Comparison of ENCODE assay signal across 8 cellular contexts in the genomic region with DNA sequence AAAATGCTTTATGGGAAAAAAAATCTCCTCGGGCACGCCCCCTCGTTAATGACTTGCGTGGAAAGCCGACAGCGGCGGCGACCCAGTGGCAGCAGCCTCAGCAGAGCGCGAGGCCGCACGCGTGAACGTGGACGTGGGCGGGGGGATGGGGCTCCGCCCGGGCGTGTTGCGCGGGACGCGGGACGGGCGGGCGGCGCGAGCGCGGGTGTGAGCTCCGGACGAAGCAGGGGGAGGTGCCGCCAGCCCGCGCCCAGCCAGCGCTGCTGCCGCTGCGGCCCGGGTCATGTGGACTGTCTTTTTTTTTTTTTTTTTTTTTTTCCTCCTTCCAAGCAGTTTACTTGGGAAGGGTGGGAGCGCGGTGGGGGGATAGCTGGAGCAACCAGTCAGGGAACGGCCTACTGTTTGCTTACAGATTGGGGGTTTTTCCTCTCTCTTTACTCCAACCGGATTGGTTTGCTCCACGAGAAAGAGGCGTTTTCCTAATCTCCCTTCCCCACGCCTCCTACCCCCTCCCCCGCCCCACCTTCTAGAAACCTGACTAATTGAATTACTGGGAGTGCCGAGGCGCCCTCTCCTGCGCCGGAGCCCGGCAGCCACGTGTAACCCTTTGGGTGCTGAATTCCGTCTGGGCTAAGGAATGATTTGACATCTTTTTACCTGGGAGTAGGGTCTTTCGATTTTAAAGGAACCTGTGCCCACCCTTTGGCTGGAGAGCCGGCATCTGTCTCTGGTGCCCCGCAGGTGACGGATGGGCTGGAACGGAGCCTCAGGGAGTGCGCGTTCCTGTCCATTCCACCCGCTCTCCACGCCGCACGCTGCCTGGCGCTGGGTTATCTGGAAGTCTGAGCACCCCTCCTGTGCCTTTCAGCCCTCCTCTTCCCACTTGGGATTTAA. TPM values are rescaled to one million over a fixed set of nuclear protein-coding genes. Genes with fewer than 3 reads are reported as not detected.
DNase-seq lines count a peak whose midpoint lies in the region; ATAC-seq, FAIRE-seq and TF ChIP-seq lines count a peak whose summit lies in the region.
"Had no signal": no experiment of that assay in that cellular context is flagged by ENCODE, and none has a peak within 500 bp of the region (broad histone marks: within the 10 kb centered on the region; RNA-seq: fewer than 3 reads in every experiment).

No MANE protein-coding gene starts in this region.

- H3K36me3 ChIP-seq in breast epithelium (no peaks in the 10 kb centered on the region), rectal smooth muscle tissue (ENCODE audit: control insufficient read depth, insufficient read depth, low read length) (no peaks in the 10 kb centered on the region)

- peak; percentile 98 for DNase-seq in RKO (ENCODE audit: low spot score)
- DNase-seq in breast epithelium (ENCODE audit: low spot score in 2 of 2): peak; percentile 68 to 85

- H3K4me1 ChIP-seq in breast epithelium: no peaks in the 10 kb centered on the region
- no peaks in the 10 kb centered on the region for H3K4me1 ChIP-seq in rectal smooth muscle tissue (ENCODE audit: control insufficient read depth, insufficient read depth, low read length)

- H3K27ac ChIP-seq in breast epithelium: peak overlapping the region; percentile 78 to 90
- peak overlapping the region; percentile 7 for H3K27ac ChIP-seq in rectal smooth muscle tissue (ENCODE audit: low read depth, low read length)

- no peak overlapping the region for H3K9ac ChIP-seq in rectal smooth muscle tissue (ENCODE audit: low read length)

- FAIRE-seq in G401.6 (lab: Jason Lieb, UNC): peak; percentile 98
- FAIRE-seq: endometrium had no signal

- TF ChIP-seq POLR2A in breast epithelium (IDR thresholded peaks at IDR 0.05): no peak

- peak overlapping the region; percentile 61 to 75 (median 67) for H3K4me3 ChIP-seq in breast epithelium
- H3K4me3 ChIP-seq in iPS-11a (ENCODE audit: low read depth, low read length): peak overlapping the region; percentile 73
- H3K4me3 ChIP-seq in rectal smooth muscle tissue (ENCODE audit: low read length): peak overlapping the region; percentile 85

- H3K9me3 ChIP-seq in breast epithelium: no peaks in the 10 kb centered on the region

- no peak for ATAC-seq in HG03565 (IDR thresholded peaks at IDR 0.05; ENCODE audit: unreplicated experiment)

- peaks cover 0 to 3% of the 10 kb centered on the region in 2 donors for H3K27me3 ChIP-seq in breast epithelium
- no peaks in the 10 kb centered on the region for H3K27me3 ChIP-seq in rectal smooth muscle tissue (ENCODE audit: control insufficient read depth, insufficient read depth, low read length)

- intact Hi-C loops in breast epithelium (cut with DNase I; ENCODE audit: low total_unique reads): no loop called here

- TF ChIP-seq CTCF in LNCAP (IDR thresholded peaks at IDR 0.05): 0 out of 2 replicates have a peak, but pooled peaks have one; percentile 11
- no peak for TF ChIP-seq CTCF in breast epithelium (IDR thresholded peaks at IDR 0.05)

RNA-seq across cellular contexts. Expression of a gene that starts 1.7 kb away (rescaled TPM):
- 10 to 100 TPM; 12.1 to 34.2 (median 12.3) TPM for total RNA-seq in breast epithelium
